Comparison of ENCODE assay signal across 8 cellular contexts in genomic region chr10:110279062-110279986, GRCh38. TPM values are rescaled to one million over a fixed set of nuclear protein-coding genes. Genes with fewer than 3 reads are reported as not detected.
A peak's percentile ranks its signal among the peaks of the same experiment; 100 is the strongest.
DNase-seq lines count a peak whose midpoint lies in the region; ATAC-seq and TF ChIP-seq lines count a peak whose summit lies in the region.

No MANE protein-coding gene starts in this region.

- peak overlapping the region; percentile 2 for H3K4me3 Mint-ChIP-seq in activated naive CD8-positive, alpha-beta T cell treated with anti-CD3 and anti-CD28 coated beads, Interleukin-2, amount 10 ng/mL, durations not matched to agents 7 days and 5 days
- H3K4me3 Mint-ChIP-seq in glutamatergic neuron (ENCODE audit: unreplicated experiment): no peak overlapping the region

- H3K27ac ChIP-seq in HL-60 (replicated peaks) (no peak overlapping the region; the same call in 1 of the 2 replicates), OCI-LY3 (ENCODE audit: low read length) (no peak overlapping the region), ovary (no peak overlapping the region)

- POLR2A ChIA-PET in activated naive CD8-positive, alpha-beta T cell treated with anti-CD3 and anti-CD28 coated beads, Interleukin-2, amount 10 ng/mL, durations not matched to agents 7 days and 5 days (lab: Charles Lee): interaction anchor here (1.0 to 1.7 kb wide), 2 partner anchors 71 to 138 kb away, joined by 4 read pairs; no protein-coding TSS in a partner anchor

- no peak overlapping the region for H2AFZ ChIP-seq in OCI-LY3 (ENCODE audit: low read depth, low read length)

- no peak overlapping the region for H3K9ac ChIP-seq in OCI-LY3 (ENCODE audit: low read length)

- WGBS in ovary, 3 donors: 46 to 50% (median 46%) methylated on average over 10 of the region's 10 CpGs

- intact Hi-C loops in ovary (cut with DNase I): loop anchor here (2.0 to 10.0 kb wide), 5 partner anchors 55 to 143 kb away; partner anchors contain the start of gene MXI1 (in 2 of the 4)

- peaks cover 13% of the 10 kb centered on the region for H3K4me1 Mint-ChIP-seq in activated naive CD8-positive, alpha-beta T cell treated with anti-CD3 and anti-CD28 coated beads, Interleukin-2, amount 10 ng/mL, durations not matched to agents 7 days and 5 days
- peaks cover 19% of the 10 kb centered on the region for H3K4me1 Mint-ChIP-seq in glutamatergic neuron (ENCODE audit: low read depth, unreplicated experiment)

- no peak overlapping the region for H3K4me3 ChIP-seq in HL-60 (replicated peaks; ENCODE audit: insufficient read depth, low read length)
- no peak overlapping the region for H3K4me3 ChIP-seq in OCI-LY3 (ENCODE audit: low read length)
- H3K4me3 ChIP-seq in ovary: no peak overlapping the region

- DNase-seq in ELF-1 (ENCODE audit: low read depth, low spot score) (peak; percentile 37), HL-60 (ENCODE audit: low read depth in 1 of 2, low spot score in 1 of 2) (peak in 1 of 2 experiments; percentile 69), glutamatergic neuron (peak; percentile 27), ovary (peak in 4 of 5 donors; percentile 29 to 72 (median 52))
- no peak for DNase-seq in activated naive CD8-positive, alpha-beta T cell treated with anti-CD3 and anti-CD28 coated beads, Interleukin-2, amount 10 ng/mL, durations not matched to agents 7 days and 5 days

- no peak for TF ChIP-seq POLR2A in ovary (IDR thresholded peaks at IDR 0.05)

- peak overlapping the region; percentile 42 for H3K4me2 ChIP-seq in OCI-LY3 (ENCODE audit: low read length)

- peaks cover 3% of the 10 kb centered on the region for H3K36me3 Mint-ChIP-seq in activated naive CD8-positive, alpha-beta T cell treated with anti-CD3 and anti-CD28 coated beads, Interleukin-2, amount 10 ng/mL, durations not matched to agents 7 days and 5 days
- no peaks in the 10 kb centered on the region for H3K36me3 Mint-ChIP-seq in glutamatergic neuron (ENCODE audit: unreplicated experiment)

- no peaks in the 10 kb centered on the region for H3K9me3 ChIP-seq in OCI-LY3 (ENCODE audit: insufficient read depth, low read length)
- no peaks in the 10 kb centered on the region for H3K9me3 ChIP-seq in ovary

- H3K36me3 ChIP-seq in OCI-LY3 (replicated peaks; ENCODE audit: low read depth, low read length): peaks cover 4% of the 10 kb centered on the region
- H3K36me3 ChIP-seq in ovary: no peaks in the 10 kb centered on the region

- peaks cover 8% of the 10 kb centered on the region for H3K27me3 Mint-ChIP-seq in activated naive CD8-positive, alpha-beta T cell treated with anti-CD3 and anti-CD28 coated beads, Interleukin-2, amount 10 ng/mL, durations not matched to agents 7 days and 5 days
- no peaks in the 10 kb centered on the region for H3K27me3 Mint-ChIP-seq in glutamatergic neuron (ENCODE audit: unreplicated experiment)

- TF ChIP-seq EP300 in ovary (IDR thresholded peaks at IDR 0.05): no peak

- peaks cover 31% of the 10 kb centered on the region for H4K20me1 ChIP-seq in OCI-LY3 (ENCODE audit: insufficient read depth, low read length)

- H3K79me2 ChIP-seq in OCI-LY3 (ENCODE audit: low read length): no peaks in the 10 kb centered on the region

- TF ChIP-seq CTCF in HL-60 (IDR thresholded peaks at IDR 0.05; ENCODE audit: insufficient read depth, low read length) (peak; percentile 63), OCI-LY3 (IDR thresholded peaks at IDR 0.05; ENCODE audit: low read depth, low read length) (peak; percentile 73), glutamatergic neuron (IDR thresholded peaks at IDR 0.05; ENCODE audit: partially characterized antibody, unreplicated experiment) (peak; percentile 64), ovary (IDR thresholded peaks at IDR 0.05) (peak; percentile 42 to 80 (median 79))

- peak; percentile 60 for ATAC-seq in activated naive CD8-positive, alpha-beta T cell treated with anti-CD3 and anti-CD28 coated beads, Interleukin-2, amount 10 ng/mL, durations not matched to agents 7 days and 5 days (ENCODE audit: low read depth)
- ATAC-seq in GM18861 (IDR thresholded peaks at IDR 0.05; ENCODE audit: unreplicated experiment) (no peak), GM21717 (IDR thresholded peaks at IDR 0.05; ENCODE audit: unreplicated experiment) (no peak)

- H3K4me1 ChIP-seq in OCI-LY3 (ENCODE audit: low read length): peaks cover 22% of the 10 kb centered on the region
- H3K4me1 ChIP-seq in ovary (ENCODE audit: insufficient read depth): peaks cover 5% of the 10 kb centered on the region

- no peak overlapping the region for H3K27ac Mint-ChIP-seq in activated naive CD8-positive, alpha-beta T cell treated with anti-CD3 and anti-CD28 coated beads, Interleukin-2, amount 10 ng/mL, durations not matched to agents 7 days and 5 days
- H3K27ac Mint-ChIP-seq in glutamatergic neuron (ENCODE audit: unreplicated experiment): no peak overlapping the region

- H3K27me3 ChIP-seq in HL-60 (ENCODE audit: insufficient read depth, poor library complexity, severe bottlenecking): no peaks in the 10 kb centered on the region
- H3K27me3 ChIP-seq in OCI-LY3 (ENCODE audit: low read depth, low read length): peaks cover 37% of the 10 kb centered on the region
- H3K27me3 ChIP-seq in ovary: no peaks in the 10 kb centered on the region

- no peaks in the 10 kb centered on the region for H3K9me3 Mint-ChIP-seq in activated naive CD8-positive, alpha-beta T cell treated with anti-CD3 and anti-CD28 coated beads, Interleukin-2, amount 10 ng/mL, durations not matched to agents 7 days and 5 days
- H3K9me3 Mint-ChIP-seq in glutamatergic neuron (ENCODE audit: unreplicated experiment): no peaks in the 10 kb centered on the region

RNA-seq across cellular contexts. Expression of gene SMNDC1, which starts 25.4 kb away (rescaled TPM):
- total RNA-seq in activated naive CD8-positive, alpha-beta T cell treated with anti-CD3 and anti-CD28 coated beads, Interleukin-2, amount 10 ng/mL, durations not matched to agents 7 days and 5 days: 10 to 100 TPM; 36.4 to 39.2 TPM
- 37.1 TPM for total RNA-seq in glutamatergic neuron (ENCODE audit: unreplicated experiment)
- 10 to 100 TPM; 11.7 to 31.9 (median 28.2) TPM for total RNA-seq in ovary
- polyA plus RNA-seq in ovary: 10 to 100 TPM; 14.2 to 36.1 TPM
